1 cellular context compared by ENCODE assay signal in genomic region chr19:18636183-18636968, GRCh38.
TF ChIP-seq lines count a peak whose summit lies in the region.

No MANE protein-coding gene starts in this region.

TF ChIP-seq in A549, 52 proteins besides CTCF, POLR2A, EP300 and RAD21 (continued from another document):
- TF ChIP-seq, protein P1, sequence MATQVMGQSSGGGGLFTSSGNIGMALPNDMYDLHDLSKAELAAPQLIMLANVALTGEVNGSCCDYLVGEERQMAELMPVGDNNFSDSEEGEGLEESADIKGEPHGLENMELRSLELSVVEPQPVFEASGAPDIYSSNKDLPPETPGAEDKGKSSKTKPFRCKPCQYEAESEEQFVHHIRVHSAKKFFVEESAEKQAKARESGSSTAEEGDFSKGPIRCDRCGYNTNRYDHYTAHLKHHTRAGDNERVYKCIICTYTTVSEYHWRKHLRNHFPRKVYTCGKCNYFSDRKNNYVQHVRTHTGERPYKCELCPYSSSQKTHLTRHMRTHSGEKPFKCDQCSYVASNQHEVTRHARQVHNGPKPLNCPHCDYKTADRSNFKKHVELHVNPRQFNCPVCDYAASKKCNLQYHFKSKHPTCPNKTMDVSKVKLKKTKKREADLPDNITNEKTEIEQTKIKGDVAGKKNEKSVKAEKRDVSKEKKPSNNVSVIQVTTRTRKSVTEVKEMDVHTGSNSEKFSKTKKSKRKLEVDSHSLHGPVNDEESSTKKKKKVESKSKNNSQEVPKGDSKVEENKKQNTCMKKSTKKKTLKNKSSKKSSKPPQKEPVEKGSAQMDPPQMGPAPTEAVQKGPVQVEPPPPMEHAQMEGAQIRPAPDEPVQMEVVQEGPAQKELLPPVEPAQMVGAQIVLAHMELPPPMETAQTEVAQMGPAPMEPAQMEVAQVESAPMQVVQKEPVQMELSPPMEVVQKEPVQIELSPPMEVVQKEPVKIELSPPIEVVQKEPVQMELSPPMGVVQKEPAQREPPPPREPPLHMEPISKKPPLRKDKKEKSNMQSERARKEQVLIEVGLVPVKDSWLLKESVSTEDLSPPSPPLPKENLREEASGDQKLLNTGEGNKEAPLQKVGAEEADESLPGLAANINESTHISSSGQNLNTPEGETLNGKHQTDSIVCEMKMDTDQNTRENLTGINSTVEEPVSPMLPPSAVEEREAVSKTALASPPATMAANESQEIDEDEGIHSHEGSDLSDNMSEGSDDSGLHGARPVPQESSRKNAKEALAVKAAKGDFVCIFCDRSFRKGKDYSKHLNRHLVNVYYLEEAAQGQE (IDR thresholded peaks at IDR 0.05), result no peak
- TF ChIP-seq TFCP2L1 (CRISPR knock-in tag; IDR thresholded peaks at IDR 0.05), result no peak
- TF ChIP-seq, protein P2, sequence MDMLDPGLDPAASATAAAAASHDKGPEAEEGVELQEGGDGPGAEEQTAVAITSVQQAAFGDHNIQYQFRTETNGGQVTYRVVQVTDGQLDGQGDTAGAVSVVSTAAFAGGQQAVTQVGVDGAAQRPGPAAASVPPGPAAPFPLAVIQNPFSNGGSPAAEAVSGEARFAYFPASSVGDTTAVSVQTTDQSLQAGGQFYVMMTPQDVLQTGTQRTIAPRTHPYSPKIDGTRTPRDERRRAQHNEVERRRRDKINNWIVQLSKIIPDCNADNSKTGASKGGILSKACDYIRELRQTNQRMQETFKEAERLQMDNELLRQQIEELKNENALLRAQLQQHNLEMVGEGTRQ (IDR thresholded peaks at IDR 0.05), result no peak
TF ChIP-seq in A549: peak in this region for 0.
